20 cellular contexts compared by ENCODE assay signal in the genomic region with DNA sequence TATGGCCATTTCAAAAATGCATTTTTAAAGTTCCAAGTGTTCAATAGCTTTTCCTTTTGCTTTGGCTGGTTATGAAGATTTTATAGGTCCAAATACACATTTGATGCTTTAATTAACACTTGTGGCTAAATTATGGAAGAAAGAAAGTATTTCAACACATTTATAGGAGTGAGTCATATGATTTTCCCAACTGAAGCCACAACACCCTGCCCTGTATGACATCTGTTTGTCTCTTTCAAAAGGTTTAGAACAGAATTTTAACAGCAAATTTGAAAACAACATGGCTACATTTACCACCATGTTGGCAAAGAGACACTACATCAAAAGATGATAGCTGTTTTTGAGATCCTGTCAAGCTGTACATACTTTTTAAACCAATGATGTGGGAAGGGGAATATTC.
"Had no signal": no experiment of that assay in that cellular context is flagged by ENCODE, and none has a peak within 500 bp of the region (broad histone marks: within the 10 kb centered on the region; RNA-seq: fewer than 3 reads in every experiment).

No MANE protein-coding gene starts in this region.

- DNase-seq: activated CD4-positive, alpha-beta T cell treated with anti-CD3 and anti-CD28 coated beads for 1 hour; activated CD4-positive, alpha-beta T cell treated with anti-CD3 and anti-CD28 coated beads, Interleukin-2, amount 50 U/mL, for 1 hour; activated T-cell treated with anti-CD3 and anti-CD28 coated beads, Interleukin-2, amount 50 U/mL, for 1 hour; adrenal gland; brain microvascular endothelial cell; effector memory CD4-positive, alpha-beta T cell; heart left ventricle; left ventricle myocardium superior; nephron progenitor cell; pancreas; psoas muscle; right cardiac atrium; stimulated activated CD4-positive, alpha-beta T cell treated with anti-CD3 and anti-CD28 coated beads, Interleukin-12 subunit alpha, Interleukin-12 subunit beta, amount 100 ng/mL, for 4 hours; stimulated activated CD4-positive, alpha-beta T cell treated with anti-CD3 and anti-CD28 coated beads, Interleukin-4, amount 100 ng/mL, for 4 hours; stimulated activated naive CD8-positive, alpha-beta T cell treated with anti-CD3 and anti-CD28 coated beads, Interleukin-15, Interleukin-2, amounts not matched to agents 100 U/mL and 50 U/mL, for 24 hours; trophoblast cell; uterus had no signal

- H3K4me3 ChIP-seq: adrenal gland, ascending aorta, gastroesophageal sphincter, heart left ventricle, pancreas, psoas muscle, uterus had no signal

- H3K27ac ChIP-seq: adrenal gland, ascending aorta, brain microvascular endothelial cell, gastroesophageal sphincter, heart left ventricle, pancreas, psoas muscle, uterus had no signal

- ATAC-seq: esophagus mucosa; gastroesophageal sphincter; heart left ventricle; left ventricle myocardium superior; pancreas; psoas muscle; right cardiac atrium; stimulated activated naive CD8-positive, alpha-beta T cell treated with anti-CD3 and anti-CD28 coated beads, Interleukin-15, Interleukin-2, amounts not matched to agents 100 U/mL and 50 U/mL, for 24 hours had no signal

- H3K9me3 ChIP-seq: adrenal gland, ascending aorta, gastroesophageal sphincter, heart left ventricle, pancreas, psoas muscle, uterus had no signal

- H3K27me3 ChIP-seq: ascending aorta, brain microvascular endothelial cell, pancreas, uterus had no signal

- H3K36me3 ChIP-seq: adrenal gland, ascending aorta, brain microvascular endothelial cell, gastroesophageal sphincter, heart left ventricle, pancreas, uterus had no signal

- H3K4me1 ChIP-seq: pancreas, uterus had no signal
